ENCODE assay signal across 1 cellular context in genomic region chr5:81851481-81852178, GRCh38.
A peak's percentile ranks its signal among the peaks of the same experiment; 100 is the strongest.
TF ChIP-seq lines count a peak whose summit lies in the region.

No MANE protein-coding gene starts in this region.

TF ChIP-seq in GM12878, 131 proteins besides CTCF, POLR2A, EP300 and RAD21 (continued from another document):
- TF ChIP-seq, protein P1, sequence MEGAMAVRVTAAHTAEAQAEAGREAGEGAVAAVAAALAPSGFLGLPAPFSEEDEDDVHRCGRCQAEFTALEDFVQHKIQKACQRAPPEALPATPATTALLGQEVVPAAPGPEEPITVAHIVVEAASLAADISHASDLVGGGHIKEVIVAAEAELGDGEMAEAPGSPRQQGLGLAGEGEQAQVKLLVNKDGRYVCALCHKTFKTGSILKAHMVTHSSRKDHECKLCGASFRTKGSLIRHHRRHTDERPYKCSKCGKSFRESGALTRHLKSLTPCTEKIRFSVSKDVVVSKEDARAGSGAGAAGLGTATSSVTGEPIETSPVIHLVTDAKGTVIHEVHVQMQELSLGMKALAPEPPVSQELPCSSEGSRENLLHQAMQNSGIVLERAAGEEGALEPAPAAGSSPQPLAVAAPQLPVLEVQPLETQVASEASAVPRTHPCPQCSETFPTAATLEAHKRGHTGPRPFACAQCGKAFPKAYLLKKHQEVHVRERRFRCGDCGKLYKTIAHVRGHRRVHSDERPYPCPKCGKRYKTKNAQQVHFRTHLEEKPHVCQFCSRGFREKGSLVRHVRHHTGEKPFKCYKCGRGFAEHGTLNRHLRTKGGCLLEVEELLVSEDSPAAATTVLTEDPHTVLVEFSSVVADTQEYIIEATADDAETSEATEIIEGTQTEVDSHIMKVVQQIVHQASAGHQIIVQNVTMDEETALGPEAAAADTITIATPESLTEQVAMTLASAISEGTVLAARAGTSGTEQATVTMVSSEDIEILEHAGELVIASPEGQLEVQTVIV (IDR thresholded peaks at IDR 0.05; ENCODE audit: borderline replicate concordance, partially characterized antibody), result no peak
- TF ChIP-seq WRNIP1 (IDR thresholded peaks at IDR 0.05; ENCODE audit: borderline replicate concordance, low read depth, low read length) (peak; percentile 36; the same call in 1 of the 2 replicates), TBL1XR1 (IDR thresholded peaks at IDR 0.05; ENCODE audit: low read depth, low read length) (peak; percentile 58; the same call in 1 of the 2 replicates), IRF5 (IDR thresholded peaks at IDR 0.05; ENCODE audit: borderline replicate concordance) (no peak), ZNF217 (IDR thresholded peaks at IDR 0.05) (peak; percentile 44; the same call in 1 of the 2 replicates), BCL11A (IDR thresholded peaks at IDR 0.05; ENCODE audit: low read depth, low read length) (peak; percentile 49), CEBPZ (IDR thresholded peaks at IDR 0.05; ENCODE audit: low read depth, low read length) (no peak), ZNF687 (IDR thresholded peaks at IDR 0.05) (peak; percentile 97), SMARCA5 (IDR thresholded peaks at IDR 0.05) (peak; percentile 99), SREBF1 (IDR thresholded peaks at IDR 0.05; ENCODE audit: low read length) (no peak), CHD4 (IDR thresholded peaks at IDR 0.05) (no peak), CUX1 (IDR thresholded peaks at IDR 0.05; ENCODE audit: insufficient replicate concordance, low read depth, low read length) (no peak), GABPA (IDR thresholded peaks at IDR 0.05; ENCODE audit: low read depth) (no peak), KLF5 (IDR thresholded peaks at IDR 0.05; ENCODE audit: partially characterized antibody) (peak; percentile 97), FOXK2 (IDR thresholded peaks at IDR 0.05) (peak; percentile 92), PAX8 (IDR thresholded peaks at IDR 0.05) (no peak), MEF2B (IDR thresholded peaks at IDR 0.05; ENCODE audit: partially characterized antibody, poor library complexity, severe bottlenecking) (peak; percentile 34), CREB1 (IDR thresholded peaks at IDR 0.05; ENCODE audit: low read depth) (peak; percentile 71; the same call in 1 of the 2 replicates), EED (IDR thresholded peaks at IDR 0.05; ENCODE audit: low read depth) (peak; percentile 90), NKRF (conservative IDR thresholded peaks at IDR 0.05) (peak; percentile 56; the same call in 1 of the 2 replicates), SRF (IDR thresholded peaks at IDR 0.05; ENCODE audit: low read depth in 2 of 2, low read length in 2 of 2) (no peak), NR2C1 (IDR thresholded peaks at IDR 0.05) (no peak), CREM (IDR thresholded peaks at IDR 0.05; ENCODE audit: low read depth) (peak; percentile 75), NRF1 (conservative IDR thresholded peaks at IDR 0.05; ENCODE audit: low read depth, low read length) (no peak), RAD51 (IDR thresholded peaks at IDR 0.05) (no peak), SREBF2 (IDR thresholded peaks at IDR 0.05; ENCODE audit: low read length) (no peak), ATF7 (IDR thresholded peaks at IDR 0.05; ENCODE audit: low read depth) (peak; percentile 92), E2F4 (IDR thresholded peaks at IDR 0.05; ENCODE audit: low read depth, low read length) (peak; percentile 53; the same call in 1 of the 2 replicates), HDAC2 (IDR thresholded peaks at IDR 0.05) (no peak), NFIC (IDR thresholded peaks at IDR 0.05; ENCODE audit: low read depth, low read length) (peak; percentile 42; the same call in 1 of the 2 replicates), ZNF24 (IDR thresholded peaks at IDR 0.05) (0 out of 2 replicates have a peak, but pooled peaks have one; percentile 32), HDAC6 (IDR thresholded peaks at IDR 0.05; ENCODE audit: unreplicated experiment) (no peak), JUNB (IDR thresholded peaks at IDR 0.05) (peak; percentile 22; the same call in 1 of the 2 replicates), NR2C2 (IDR thresholded peaks at IDR 0.05; ENCODE audit: borderline replicate concordance, control insufficient read depth, insufficient read length, low read depth) (no peak), POU2F2 (IDR thresholded peaks at IDR 0.05; ENCODE audit: borderline replicate concordance, low read depth, low read length) (peak; percentile 98), NFXL1 (IDR thresholded peaks at IDR 0.05; ENCODE audit: borderline replicate concordance) (no peak), SKIL (IDR thresholded peaks at IDR 0.05; ENCODE audit: low read depth, poor library complexity, severe bottlenecking) (peak; percentile 69), BACH1 (IDR thresholded peaks at IDR 0.05; ENCODE audit: borderline replicate concordance) (0 out of 2 replicates have a peak, but pooled peaks have one; percentile 52), ZNF384 (IDR thresholded peaks at IDR 0.05; ENCODE audit: borderline replicate concordance, low read depth, low read length) (no peak; the same call in 1 of the 2 replicates)
